Comparison of ENCODE assay signal across 23 cellular contexts in the genomic region with DNA sequence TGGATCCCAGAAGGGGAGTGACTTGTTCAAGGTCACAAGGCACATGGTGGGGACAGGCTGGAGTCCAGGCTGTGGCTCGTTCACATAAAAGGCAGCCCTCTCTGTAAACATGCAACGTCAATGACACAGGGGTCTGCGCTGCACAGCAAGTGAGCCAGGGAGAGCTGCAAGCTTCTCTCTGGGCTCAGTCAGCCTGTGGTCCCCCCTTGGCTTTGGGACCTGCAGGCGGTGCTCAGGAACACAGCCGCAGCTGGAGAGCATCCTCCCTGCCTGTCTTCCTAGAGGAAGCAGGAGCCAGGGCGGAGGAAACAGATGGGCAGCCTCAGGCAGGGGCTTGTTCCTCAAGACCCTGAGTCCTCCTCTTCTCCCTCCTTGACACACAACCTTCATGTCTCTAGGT.
A peak's percentile ranks its signal among the peaks of the same experiment; 100 is the strongest.
DNase-seq lines count a peak whose midpoint lies in the region; ATAC-seq, FAIRE-seq and TF ChIP-seq lines count a peak whose summit lies in the region.
"Had no signal": no experiment of that assay in that cellular context is flagged by ENCODE, and none has a peak within 500 bp of the region (broad histone marks: within the 10 kb centered on the region; RNA-seq: fewer than 3 reads in every experiment).

No MANE protein-coding gene starts in this region.

- H2BK5ac ChIP-seq in H1 (ENCODE audit: low read depth, low read length), result no peak overlapping the region

- H3K4me3 ChIP-seq in right atrium auricular region, result no peak overlapping the region
- no peak overlapping the region for H3K4me3 ChIP-seq in heart right ventricle
- no peak overlapping the region for H3K4me3 ChIP-seq in H1 (ENCODE audit: extremely low read depth in 1 of 4, insufficient read depth in 2 of 4, low read depth in 3 of 4, low read length in 4 of 4)
- H3K4me3 ChIP-seq: A549, GM23338 had no signal

- no peak overlapping the region for H3K9ac ChIP-seq in H1 (replicated peaks in 1 of 4; ENCODE audit: extremely low read depth in 1 of 4, low read depth in 3 of 4, low read length in 3 of 4)
- H3K9ac ChIP-seq: KMS-11 had no signal

- peaks cover 63% of the 10 kb centered on the region for H3K4me1 Mint-ChIP-seq in nephron

- H2BK12ac ChIP-seq in H1 (ENCODE audit: low read depth, low read length), result 0 out of 2 replicates have a peak overlapping the region, but pooled peaks have one; percentile 55

- H3K18ac ChIP-seq in H1 (ENCODE audit: extremely low read depth, low read length), result no peak overlapping the region

- no peaks in the 10 kb centered on the region for H3K27me3 ChIP-seq in right atrium auricular region
- H3K27me3 ChIP-seq in heart right ventricle, result no peaks in the 10 kb centered on the region
- H3K27me3 ChIP-seq in H1 (replicated peaks in 1 of 4; ENCODE audit: control insufficient read depth in 3 of 4, extremely low read depth in 1 of 4, insufficient read depth in 3 of 4, low read length in 3 of 4), result no peaks in the 10 kb centered on the region

- no peak overlapping the region for H3K4ac ChIP-seq in H1 (replicated peaks; ENCODE audit: insufficient read length, low read depth, low read length)

- H2BK20ac ChIP-seq in H1 (ENCODE audit: low read length), result no peak overlapping the region; the same call in 1 of the 2 replicates

- no peak overlapping the region for H2BK120ac ChIP-seq in H1 (replicated peaks; ENCODE audit: low read depth, low read length)

- H3K23ac ChIP-seq in H1 (ENCODE audit: insufficient read length), result no peak overlapping the region

- H3K36me3 ChIP-seq in right atrium auricular region (no peaks in the 10 kb centered on the region), heart right ventricle (no peaks in the 10 kb centered on the region), H1 (ENCODE audit: control insufficient read depth in 2 of 4, insufficient read depth in 4 of 4, low read length in 3 of 4) (no peaks in the 10 kb centered on the region)

- H2AFZ ChIP-seq in H1 (ENCODE audit: low read length), result no peak overlapping the region
- H2AFZ ChIP-seq: GM23338 had no signal

- H4K20me1 ChIP-seq in H1 (replicated peaks in 1 of 2; ENCODE audit: control insufficient read depth in 1 of 2, insufficient read depth in 2 of 2, low read length in 2 of 2), result no peaks in the 10 kb centered on the region

- no peak overlapping the region for H3K14ac ChIP-seq in H1 (ENCODE audit: insufficient read length)

- H3K9me3 Mint-ChIP-seq in nephron, result no peaks in the 10 kb centered on the region
- H3K9me3 Mint-ChIP-seq: GM23338 had no signal

- H4K91ac ChIP-seq in H1 (replicated peaks; ENCODE audit: insufficient read length, low read length), result no peak overlapping the region

- no peak overlapping the region for H4K5ac ChIP-seq in H1 (ENCODE audit: insufficient read length, low read depth, low read length)

- H3K4me1 ChIP-seq in right atrium auricular region, result peaks cover 0 to 7% of the 10 kb centered on the region in 2 donors
- peaks cover 0 to 11% (median 5%) of the 10 kb centered on the region in 9 donors for H3K4me1 ChIP-seq in heart right ventricle
- H3K4me1 ChIP-seq in H1 (replicated peaks in 1 of 4; ENCODE audit: control insufficient read depth in 3 of 4, insufficient read depth in 4 of 4, low read length in 3 of 4), result peaks cover 6 to 17% (median 8%) of the 10 kb centered on the region in 4 experiments
- H3K4me1 ChIP-seq: A549 had no signal

- no peak overlapping the region for H2BK15ac ChIP-seq in H1 (ENCODE audit: low read length)

- no peak overlapping the region for H3K4me3 Mint-ChIP-seq in nephron
- H3K4me3 Mint-ChIP-seq: GM23338 had no signal

- no peak overlapping the region for H3K27ac ChIP-seq in right atrium auricular region
- no peak overlapping the region for H3K27ac ChIP-seq in heart right ventricle
- H3K27ac ChIP-seq in H1 (ENCODE audit: low read depth, low read length), result no peak overlapping the region
- H3K27ac ChIP-seq: A549, KMS-11 had no signal

- DNase-seq in right atrium auricular region (ENCODE audit: low spot score), result peak; percentile 40
- no peak for DNase-seq in heart right ventricle
- peak in 1 of 2 experiments; percentile 35 for DNase-seq in H1 (ENCODE audit: low read depth in 1 of 2, low spot score in 2 of 2)
- peak; percentile 31 for DNase-seq in ureter (ENCODE audit: low spot score)
- no peak for DNase-seq in nucleus accumbens (lab: John Stamatoyannopoulos, UW)
- DNase-seq in activated CD4-positive, alpha-beta T cell treated with anti-CD3 and anti-CD28 coated beads, Interleukin-2, amount 50 U/mL, for 48 hours, result no peak
- no peak for DNase-seq in DMS 273 (lab: John Stamatoyannopoulos, UW; ENCODE audit: unreplicated experiment)
- DNase-seq: DMS79, NCI-H1417, NCI-H187, NCI-H226, NCI-H524, NCI-H82, PC-3, RPMI8226, SIG-M5 had no signal

- H3K9me3 ChIP-seq in right atrium auricular region (no peaks in the 10 kb centered on the region), heart right ventricle (no peaks in the 10 kb centered on the region), H1 (ENCODE audit: insufficient read depth in 2 of 2, low read depth in 1 of 2, low read length in 1 of 2) (no peaks in the 10 kb centered on the region)
- H3K9me3 ChIP-seq: A549 had no signal

- intact Hi-C loops in heart right ventricle (cut with DNase I), result loop anchor here in 3 of 10 donors (10.0 kb wide), 3 partner anchors 263 to 323 kb away; no protein-coding TSS in a partner anchor

- no peak for ATAC-seq in heart right ventricle
- ATAC-seq: A549, PC-3 had no signal

- no peak overlapping the region for H4K8ac ChIP-seq in H1 (ENCODE audit: extremely low read depth, insufficient read depth, low read length)

- H2AK5ac ChIP-seq in H1 (ENCODE audit: low read depth, low read length), result no peak overlapping the region

- no peak overlapping the region for H3K56ac ChIP-seq in H1 (replicated peaks; ENCODE audit: insufficient read length, low read depth, low read length)

- no peak for TF ChIP-seq CTCF in right atrium auricular region (IDR thresholded peaks at IDR 0.05)
- no peak for TF ChIP-seq CTCF in heart right ventricle (IDR thresholded peaks at IDR 0.05)
- TF ChIP-seq CTCF in H1 (IDR thresholded peaks at IDR 0.05; ENCODE audit: control extremely low read depth in 1 of 3, insufficient read depth in 1 of 3, low read depth in 1 of 3, low read length in 3 of 3), result no peak
- no peak for TF ChIP-seq CTCF in nephron (IDR thresholded peaks at IDR 0.05; ENCODE audit: unreplicated experiment in 3 of 3)

- H3K4me2 ChIP-seq in H1 (ENCODE audit: insufficient read depth in 1 of 2, low read depth in 2 of 2, low read length in 2 of 2), result no peak overlapping the region
- H3K4me2 ChIP-seq: A549, GM23338, KMS-11 had no signal

- POLR2A ChIA-PET in H1 (lab: Charles Lee; ENCODE audit: partially characterized antibody), result no interaction called here

- peaks cover 4% of the 10 kb centered on the region for H3K27me3 Mint-ChIP-seq in nephron (ENCODE audit: low read depth)

- CTCF ChIA-PET in H1 (lab: Charles Lee; ENCODE audit: partially characterized antibody), result interaction anchor here (1.1 to 2.1 kb wide), 3 partner anchors 9 to 52 kb away, joined by 3 to 10 read pairs (median 4); no protein-coding TSS in a partner anchor

- TF ChIP-seq EP300 in H1 (IDR thresholded peaks at IDR 0.05; ENCODE audit: borderline replicate concordance in 1 of 2, low read depth in 2 of 2, low read length in 2 of 2), result no peak

- WGBS in heart right ventricle, 2 donors, result 67 to 82% methylated on average over 6 of the region's 6 CpGs
- WGBS in H1 (ENCODE audit: extremely low coverage in 1 of 2, insufficient coverage in 1 of 2, insufficient read length in 1 of 2, insufficient replicate concordance in 2 of 2, low coverage in 1 of 2, low lambda C conversion rate in 2 of 2, missing lambda C conversion rate in 1 of 2), 2 experiments, result 87% methylated on average over 6 of the region's 6 CpGs; no CpG with 5 or more reads in 1 of the 2 experiments

- peaks cover 3% of the 10 kb centered on the region; the same call in 1 of the 2 replicates for H3K79me1 ChIP-seq in H1 (ENCODE audit: low read depth, low read length)

- no peaks in the 10 kb centered on the region for H3K36me3 Mint-ChIP-seq in nephron (ENCODE audit: low read depth)

- TF ChIP-seq RAD21 in H1 (IDR thresholded peaks at IDR 0.05 in 1 of 2, conservative IDR thresholded peaks at IDR 0.05 in 1 of 2; ENCODE audit: low read depth in 2 of 2, low read length in 2 of 2), result no peak

- H3K27ac Mint-ChIP-seq in nephron, result peak overlapping the region; percentile 62 to 91 (median 85)
- H3K27ac Mint-ChIP-seq: GM23338 had no signal

- no peak for FAIRE-seq in H1 (lab: Jason Lieb, UNC)
- FAIRE-seq: A549, D721Med, GM12892, GM18507 had no signal

- no peak for TF ChIP-seq POLR2A in H1 (IDR thresholded peaks at IDR 0.05; ENCODE audit: control extremely low read depth in 1 of 2, low read depth in 2 of 2, low read length in 2 of 2)

- peaks cover 0 to 8% of the 10 kb centered on the region in 2 experiments; a peak in 1 of 4 replicates for H3K79me2 ChIP-seq in H1 (ENCODE audit: control insufficient read depth in 1 of 2, insufficient read depth in 2 of 2, low read length in 2 of 2)

- H3K23me2 ChIP-seq in H1 (ENCODE audit: low read depth, low read length), result no peaks in the 10 kb centered on the region; the same call in 1 of the 2 replicates

TF ChIP-seq in H1, 55 proteins besides CTCF, POLR2A, EP300 and RAD21 (continues in another document):
- TF ChIP-seq SP4 (IDR thresholded peaks at IDR 0.05; ENCODE audit: low read length) (no peak), TCF12 (IDR thresholded peaks at IDR 0.05; ENCODE audit: low read depth, low read length) (no peak), JUND (IDR thresholded peaks at IDR 0.05; ENCODE audit: low read length) (no peak), SP2 (IDR thresholded peaks at IDR 0.05; ENCODE audit: low read length) (no peak), TAF7 (optimal IDR thresholded peaks at IDR 0.05; ENCODE audit: borderline replicate concordance, low read depth, low read length) (no peak), SP1 (IDR thresholded peaks at IDR 0.05; ENCODE audit: low read depth, low read length) (no peak), KDM1A (IDR thresholded peaks at IDR 0.05; ENCODE audit: borderline replicate concordance, low read length) (no peak), RNF2 (IDR thresholded peaks at IDR 0.05; ENCODE audit: borderline replicate concordance, low read depth, low read length, missing control alignments, poor library complexity, severe bottlenecking) (no peak), BACH1 (IDR thresholded peaks at IDR 0.05; ENCODE audit: low read length) (no peak), KDM4A (IDR thresholded peaks at IDR 0.05; ENCODE audit: low read depth, low read length, severe bottlenecking) (no peak)
- TF ChIP-seq, protein P1, sequence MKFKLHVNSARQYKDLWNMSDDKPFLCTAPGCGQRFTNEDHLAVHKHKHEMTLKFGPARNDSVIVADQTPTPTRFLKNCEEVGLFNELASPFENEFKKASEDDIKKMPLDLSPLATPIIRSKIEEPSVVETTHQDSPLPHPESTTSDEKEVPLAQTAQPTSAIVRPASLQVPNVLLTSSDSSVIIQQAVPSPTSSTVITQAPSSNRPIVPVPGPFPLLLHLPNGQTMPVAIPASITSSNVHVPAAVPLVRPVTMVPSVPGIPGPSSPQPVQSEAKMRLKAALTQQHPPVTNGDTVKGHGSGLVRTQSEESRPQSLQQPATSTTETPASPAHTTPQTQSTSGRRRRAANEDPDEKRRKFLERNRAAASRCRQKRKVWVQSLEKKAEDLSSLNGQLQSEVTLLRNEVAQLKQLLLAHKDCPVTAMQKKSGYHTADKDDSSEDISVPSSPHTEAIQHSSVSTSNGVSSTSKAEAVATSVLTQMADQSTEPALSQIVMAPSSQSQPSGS (IDR thresholded peaks at IDR 0.05; ENCODE audit: low read length), result no peak

Comparison
In these comparisons a context has a peak if more than half of its experiments do, and no peak if none do; other contexts are left out.
1. DNase-seq: peak in right atrium auricular region (single experiment) and ureter (single experiment); none in heart right ventricle (0 of 2), nucleus accumbens (0 of 56), activated CD4-positive, alpha-beta T cell treated with anti-CD3 and anti-CD28 coated beads, Interleukin-2, amount 50 U/mL, for 48 hours (0 of 2) and DMS 273 (single experiment).